7 cellular contexts compared by ENCODE assay signal in genomic region chr12:111298583-111299436, GRCh38.
DNase-seq lines count a peak whose midpoint lies in the region; ATAC-seq, FAIRE-seq and TF ChIP-seq lines count a peak whose summit lies in the region.

No MANE protein-coding gene starts in this region.

- WGBS in HepG2 (ENCODE audit: low lambda C conversion rate) = 42% methylated on average over 8 of the region's 14 CpGs

- BruUV-seq in HepG2 (replicated peaks; lab: Mats Ljungman, UMichigan) = no TSS peak

- H3K9me3 ChIP-seq in WERI-Rb-1 (ENCODE audit: severe bottlenecking) (peaks cover 2% of the 10 kb centered on the region), HepG2 (ENCODE audit: low read length) (peaks cover 4% of the 10 kb centered on the region)

- H3K9ac ChIP-seq in HepG2 (ENCODE audit: insufficient read depth, low read depth, low read length) = no peak overlapping the region

- CTCF ChIA-PET in HepG2 (lab: Yijun Ruan, JAX; ENCODE audit: low intra/inter-chr PET ratio, low total read pairs) = interaction anchor here (0.6 to 1.7 kb wide), 4 partner anchors 15 to 362 kb away, joined by 3 to 12 read pairs (median 5); no protein-coding TSS in a partner anchor

- no peak; the same call in 1 of the 2 replicates for TF ChIP-seq RAD21 in HepG2 (CRISPR knock-in tag; IDR thresholded peaks at IDR 0.05)

- TF ChIP-seq CTCF in GM12864 (IDR thresholded peaks at IDR 0.05; ENCODE audit: low read depth, low read length, missing control alignments) (peak; percentile 84), WERI-Rb-1 (IDR thresholded peaks at IDR 0.05; ENCODE audit: low read depth, low read length) (peak; percentile 85), HepG2 (CRISPR knock-in tag; IDR thresholded peaks at IDR 0.05) (peak; percentile 85)

- H3K27me3 ChIP-seq in WERI-Rb-1 (ENCODE audit: insufficient read depth, low read depth, severe bottlenecking) (no peaks in the 10 kb centered on the region), HepG2 (ENCODE audit: control insufficient read depth in 1 of 2, insufficient read depth in 2 of 2, low read length in 2 of 2) (peaks cover 0 to 4% of the 10 kb centered on the region in 2 experiments; a peak in 1 of 5 replicates)

- no peak for DNase-seq in GM12864 (ENCODE audit: low read depth)
- DNase-seq in M059J (ENCODE audit: low read depth) = peak; percentile 48
- DNase-seq in WERI-Rb-1 = peak; percentile 67
- peak in 36 of 61 donors; percentile 2 to 49 (median 14) for DNase-seq in caudate nucleus (lab: John Stamatoyannopoulos, UW)
- DNase-seq in HepG2 (ENCODE audit: low spot score) = peak; percentile 41
- DNase-seq in stimulated activated CD8-positive, alpha-beta memory T cell treated with anti-CD3 and anti-CD28 coated beads, Interleukin-12 subunit alpha, Interleukin-12 subunit beta, amount 100 ng/mL, for 1 hour (ENCODE audit: low read depth) = peak; percentile 13
- DNase-seq in posterior vena cava (ENCODE audit: low spot score) = no peak

- no peak for TF ChIP-seq POLR2A in HepG2 (IDR thresholded peaks at IDR 0.05; ENCODE audit: insufficient read depth in 1 of 2, low read depth in 2 of 2, low read length in 2 of 2)

- H4K20me1 ChIP-seq in HepG2 (ENCODE audit: insufficient read depth, low read length) = no peaks in the 10 kb centered on the region

- no peak for TF ChIP-seq EP300 in HepG2 (IDR thresholded peaks at IDR 0.05; ENCODE audit: low read depth in 2 of 2, low read length in 2 of 2)
- no peak for TF ChIP-seq EP300 in HepG2 (CRISPR knock-in tag; IDR thresholded peaks at IDR 0.05; ENCODE audit: borderline replicate concordance)

- H3K27ac ChIP-seq in WERI-Rb-1 (no peak overlapping the region), caudate nucleus (ENCODE audit: low read depth, low read length) (no peak overlapping the region), HepG2 (ENCODE audit: extremely low read length, insufficient read depth, low read length) (no peak overlapping the region)

- in situ Hi-C loops in HepG2 (cut with HindIII; ENCODE audit: extremely low pct_ligation_motif_present, low pct_unique_long_range_greater_than_20kb) = loop anchor here (5.0 kb wide), 1 partner anchor 272 kb away; no protein-coding TSS in a partner anchor

- no peaks in the 10 kb centered on the region for H3K4me1 ChIP-seq in HepG2 (ENCODE audit: insufficient read depth, low read length)

- H3K4me2 ChIP-seq in HepG2 (ENCODE audit: low read depth, low read length) = no peak overlapping the region

- POLR2A ChIA-PET in HepG2 (lab: Yijun Ruan, JAX) = no interaction called here

- peak; percentile 71 for FAIRE-seq in HepG2 (lab: Jason Lieb, UNC)

- no peak overlapping the region for H2AFZ ChIP-seq in HepG2 (ENCODE audit: low read length)

- peak; percentile 91 for ATAC-seq in HepG2

- H3K36me3 ChIP-seq in WERI-Rb-1 (no peaks in the 10 kb centered on the region), HepG2 (replicated peaks in 1 of 2; ENCODE audit: control insufficient read depth in 1 of 2, insufficient read depth in 2 of 2, low read length in 2 of 2) (no peaks in the 10 kb centered on the region)

- intact Hi-C loops in HepG2 (cut with micrococcal nuclease; ENCODE audit: unreplicated experiment) (loop anchor here (1.0 to 5.0 kb wide), 2 partner anchors 275 to 362 kb away; no protein-coding TSS in a partner anchor), posterior vena cava (cut with DNase I) (loop anchor here in 1 of 2 donors (10.0 kb wide), 1 partner anchor 364 kb away; no protein-coding TSS in a partner anchor)

- H3K4me3 ChIP-seq in GM12864 (ENCODE audit: low read depth, low read length) (no peak overlapping the region), WERI-Rb-1 (ENCODE audit: low read depth, low read length) (no peak overlapping the region), HepG2 (replicated peaks in 1 of 3; ENCODE audit: insufficient read depth in 1 of 3, low read depth in 2 of 3, low read length in 3 of 3) (no peak overlapping the region)

- no peaks in the 10 kb centered on the region for H3K79me2 ChIP-seq in HepG2 (ENCODE audit: insufficient read depth, low read length)

TF ChIP-seq in HepG2, 621 proteins besides CTCF, POLR2A, EP300 and RAD21:
- TF ChIP-seq ZNF629 (CRISPR knock-in tag; conservative IDR thresholded peaks at IDR 0.05) (no peak), GABPA (IDR thresholded peaks at IDR 0.05; ENCODE audit: low read depth, low read length) (no peak), GABPA (CRISPR knock-in tag; IDR thresholded peaks at IDR 0.05; ENCODE audit: low read depth) (no peak), PATZ1 (CRISPR knock-in tag; IDR thresholded peaks at IDR 0.05) (0 out of 2 replicates have a peak, but pooled peaks have one; percentile 13), STAG1 (CRISPR knock-in tag; IDR thresholded peaks at IDR 0.05) (peak; percentile 59), KDM2A (CRISPR knock-in tag; IDR thresholded peaks at IDR 0.05; ENCODE audit: borderline replicate concordance, low read depth) (peak; percentile 49; the same call in 1 of the 2 replicates), XRCC5 (optimal IDR thresholded peaks at IDR 0.05; ENCODE audit: low read length) (no peak), ZNF501 (CRISPR knock-in tag; IDR thresholded peaks at IDR 0.05) (0 out of 2 replicates have a peak, but pooled peaks have one; percentile 25), NR0B2 (CRISPR knock-in tag; IDR thresholded peaks at IDR 0.05) (0 out of 2 replicates have a peak, but pooled peaks have one; percentile 30), SMC3 (IDR thresholded peaks at IDR 0.05; ENCODE audit: low read length) (peak; percentile 51; the same call in 1 of the 2 replicates)

Comparison
In these comparisons a context has a peak if more than half of its experiments do, and no peak if none do; other contexts are left out.
1. DNase-seq: peak in M059J (single experiment), WERI-Rb-1 (single experiment), caudate nucleus (36 of 61), HepG2 (single experiment) and stimulated activated CD8-positive, alpha-beta memory T cell treated with anti-CD3 and anti-CD28 coated beads, Interleukin-12 subunit alpha, Interleukin-12 subunit beta, amount 100 ng/mL, for 1 hour (single experiment); none in GM12864 (single experiment) and posterior vena cava (single experiment).
2. Peak in every context shown above with its lines, with median percentiles within 50 percentile points of each other: CTCF ChIP-seq.